ENCODE assay signal across 1 cellular context in genomic region chr5:181217111-181217804, GRCh38.
A peak's percentile ranks its signal among the peaks of the same experiment; 100 is the strongest.
TF ChIP-seq lines count a peak whose summit lies in the region.

No MANE protein-coding gene starts in this region.

TF ChIP-seq in K562, 482 proteins besides CTCF, POLR2A, EP300 and RAD21 (continued from another document):
- TF ChIP-seq ZNF318 (IDR thresholded peaks at IDR 0.05; ENCODE audit: borderline replicate concordance in 1 of 2, low read depth in 1 of 2) = no peak
- no peak for TF ChIP-seq ILK (tag; IDR thresholded peaks at IDR 0.05; ENCODE audit: borderline replicate concordance, low read depth)
- TF ChIP-seq RREB1 (CRISPR knock-in tag; IDR thresholded peaks at IDR 0.05) = no peak
- no peak for TF ChIP-seq PHB2 (IDR thresholded peaks at IDR 0.05; ENCODE audit: low read depth)
- no peak for TF ChIP-seq ATF7 (IDR thresholded peaks at IDR 0.05)
- no peak for TF ChIP-seq RBM34 (IDR thresholded peaks at IDR 0.05; ENCODE audit: borderline replicate concordance, insufficient read depth, low read length)
- no peak for TF ChIP-seq ILF3 (IDR thresholded peaks at IDR 0.05; ENCODE audit: borderline replicate concordance)
- peak; percentile 65; the same call in 1 of the 2 replicates for TF ChIP-seq CTBP1 (IDR thresholded peaks at IDR 0.05; ENCODE audit: borderline replicate concordance)
- no peak for TF ChIP-seq MED1 (CRISPR knock-in tag; IDR thresholded peaks at IDR 0.05; ENCODE audit: borderline replicate concordance)
- TF ChIP-seq ZNF212 (CRISPR knock-in tag; IDR thresholded peaks at IDR 0.05) = no peak
- no peak for TF ChIP-seq PCBP1 (IDR thresholded peaks at IDR 0.05; ENCODE audit: low read depth, low read length, poor library complexity, severe bottlenecking)
- TF ChIP-seq ZBTB33 (CRISPR knock-in tag; IDR thresholded peaks at IDR 0.05) = no peak
- TF ChIP-seq KLF1 (tag; IDR thresholded peaks at IDR 0.05) = no peak; the same call in 1 of the 2 replicates
- no peak for TF ChIP-seq NELFE (IDR thresholded peaks at IDR 0.05; ENCODE audit: insufficient read depth, insufficient read length)
- no peak for TF ChIP-seq DPF2 (IDR thresholded peaks at IDR 0.05)
- TF ChIP-seq SMARCC2 (IDR thresholded peaks at IDR 0.05; ENCODE audit: low read depth) = no peak
- TF ChIP-seq POLR2AphosphoS2 (IDR thresholded peaks at IDR 0.05; ENCODE audit: low read length) = no peak
- no peak for TF ChIP-seq ZNF24 (IDR thresholded peaks at IDR 0.05)
- peak; percentile 20; the same call in 1 of the 2 replicates for TF ChIP-seq PHF8 (IDR thresholded peaks at IDR 0.05; ENCODE audit: borderline replicate concordance, low read length)
- no peak for TF ChIP-seq MXD1 (CRISPR knock-in tag; IDR thresholded peaks at IDR 0.05; ENCODE audit: borderline replicate concordance, poor library complexity, severe bottlenecking)
- no peak for TF ChIP-seq RBM17 (IDR thresholded peaks at IDR 0.05; ENCODE audit: borderline replicate concordance, low read depth, low read length)
- TF ChIP-seq HSF4 (CRISPR knock-in tag; IDR thresholded peaks at IDR 0.05; ENCODE audit: borderline replicate concordance) = no peak
- TF ChIP-seq ZNF232 (CRISPR knock-in tag; IDR thresholded peaks at IDR 0.05) = no peak
- no peak for TF ChIP-seq ARNT (IDR thresholded peaks at IDR 0.05)
- TF ChIP-seq EGR1 (conservative IDR thresholded peaks at IDR 0.05) = 0 out of 2 replicates have a peak, but pooled peaks have one; percentile 18
- TF ChIP-seq HOMEZ (CRISPR knock-in tag; IDR thresholded peaks at IDR 0.05) = no peak
- no peak for TF ChIP-seq EHMT2 (IDR thresholded peaks at IDR 0.05)
- no peak for TF ChIP-seq ZNF134 (CRISPR knock-in tag; conservative IDR thresholded peaks at IDR 0.05)
- TF ChIP-seq SMARCA4 (IDR thresholded peaks at IDR 0.05) = no peak
- no peak for TF ChIP-seq ZNF764 (CRISPR knock-in tag; IDR thresholded peaks at IDR 0.05; ENCODE audit: low read depth)
- no peak for TF ChIP-seq ZNF75A (CRISPR knock-in tag; IDR thresholded peaks at IDR 0.05)
- TF ChIP-seq PTRF (tag; IDR thresholded peaks at IDR 0.05) = no peak
- TF ChIP-seq CC2D1A (IDR thresholded peaks at IDR 0.05) = no peak
- no peak for TF ChIP-seq RNF219 (CRISPR knock-in tag; IDR thresholded peaks at IDR 0.05)
- peak; percentile 44; the same call in 1 of the 2 replicates for TF ChIP-seq KLF13 (tag; IDR thresholded peaks at IDR 0.05; ENCODE audit: borderline replicate concordance, low read depth)
- TF ChIP-seq ZNF3 (CRISPR knock-in tag; IDR thresholded peaks at IDR 0.05) = no peak
- no peak for TF ChIP-seq STAT5A (IDR thresholded peaks at IDR 0.05; ENCODE audit: borderline replicate concordance, low read length)
- peak; percentile 64 for TF ChIP-seq SAP30 (IDR thresholded peaks at IDR 0.05; ENCODE audit: borderline replicate concordance, insufficient read depth, low read depth, low read length, poor library complexity, severe bottlenecking)
